Comparison of ENCODE assay signal across 19 cellular contexts in the genomic region with DNA sequence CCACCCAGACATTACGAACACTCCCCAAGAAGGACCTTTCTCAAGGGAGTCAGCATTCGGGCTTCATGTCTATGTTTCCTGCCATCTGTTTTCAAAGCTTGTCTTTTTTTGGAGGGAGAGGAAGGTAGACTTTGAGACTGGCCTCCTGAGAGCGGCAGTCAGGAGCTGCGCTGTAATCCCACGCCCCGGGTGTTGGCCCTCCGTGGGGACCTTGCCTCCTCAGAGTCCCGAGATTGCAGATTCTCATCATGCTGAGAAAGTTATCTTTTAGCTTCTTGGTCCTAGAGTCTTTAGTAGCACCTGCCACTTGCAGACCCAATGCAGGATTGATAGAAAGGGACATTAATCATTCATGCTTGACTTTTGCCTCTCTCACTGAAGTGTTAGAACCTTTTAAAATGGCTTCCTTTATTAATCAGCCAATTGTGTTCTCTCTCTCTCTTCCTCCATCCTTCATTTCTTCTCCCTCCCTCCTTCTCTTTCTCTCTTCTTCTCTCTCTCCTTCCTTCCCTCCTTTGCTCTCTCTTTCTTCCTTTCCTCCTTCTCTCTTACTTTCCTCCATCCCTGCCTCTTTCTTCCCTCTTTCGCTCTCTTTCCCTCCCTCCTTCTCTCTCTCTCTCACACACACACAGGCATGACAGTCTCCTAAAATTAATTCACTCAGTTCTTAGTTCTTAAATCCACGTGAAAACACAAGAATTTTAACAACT. TPM values are rescaled to one million over a fixed set of nuclear protein-coding genes. Genes with fewer than 3 reads are reported as not detected.
A peak's percentile ranks its signal among the peaks of the same experiment; 100 is the strongest.
DNase-seq lines count a peak whose midpoint lies in the region; ATAC-seq, FAIRE-seq and TF ChIP-seq lines count a peak whose summit lies in the region.
"Had no signal": no experiment of that assay in that cellular context is flagged by ENCODE, and none has a peak within 500 bp of the region (broad histone marks: within the 10 kb centered on the region; RNA-seq: fewer than 3 reads in every experiment).

No MANE protein-coding gene starts in this region.

- no peaks in the 10 kb centered on the region for H3K36me3 Mint-ChIP-seq in stimulated activated effector memory CD8-positive, alpha-beta T cell treated with anti-CD3 and anti-CD28 coated beads, Interleukin-12 subunit alpha, Interleukin-12 subunit beta, amount 100 ng/mL, for 72 hours
- H3K36me3 Mint-ChIP-seq: immature natural killer cell had no signal

- H3K36me3 ChIP-seq in PC-3 (ENCODE audit: low read depth, low read length), result no peaks in the 10 kb centered on the region
- H3K36me3 ChIP-seq: thoracic aorta had no signal

- H3K9me3 ChIP-seq in PC-3 (ENCODE audit: low read length), result no peaks in the 10 kb centered on the region
- H3K9me3 ChIP-seq: thoracic aorta had no signal

- H3K9me3 Mint-ChIP-seq in stimulated activated effector memory CD8-positive, alpha-beta T cell treated with anti-CD3 and anti-CD28 coated beads, Interleukin-12 subunit alpha, Interleukin-12 subunit beta, amount 100 ng/mL, for 72 hours, result no peaks in the 10 kb centered on the region

- intact Hi-C loops in PC-3 (cut with micrococcal nuclease), result no loop called here
- intact Hi-C loops in cardiac septum (cut with DNase I), result no loop called here

- 0 out of 2 replicates have a peak, but pooled peaks cover 6% of the 10 kb centered on the region for H3K4me1 ChIP-seq in PC-3 (ENCODE audit: insufficient read depth, low read length)

- H3K4me3 Mint-ChIP-seq in stimulated activated effector memory CD8-positive, alpha-beta T cell treated with anti-CD3 and anti-CD28 coated beads, Interleukin-12 subunit alpha, Interleukin-12 subunit beta, amount 100 ng/mL, for 72 hours, result no peak overlapping the region
- H3K4me3 Mint-ChIP-seq: immature natural killer cell had no signal

- no TSS peak for BruUV-seq in PC-3 (replicated peaks; lab: Mats Ljungman, UMichigan)

- no peak for TF ChIP-seq CTCF in PC-3 (conservative IDR thresholded peaks at IDR 0.05; ENCODE audit: low read depth, low read length)

- no peak overlapping the region for H3K4me2 ChIP-seq in PC-3 (ENCODE audit: low read length)

- DNase-seq in GM18507 (ENCODE audit: extremely low spot score, insufficient read length, low read depth) (no peak), PC-3 (no peak), cardiac septum (ENCODE audit: low spot score) (no peak), NCI-H2029 (lab: John Stamatoyannopoulos, UW) (no peak)
- no peak for DNase-seq in stimulated activated effector memory CD8-positive, alpha-beta T cell treated with anti-CD3 and anti-CD28 coated beads, Interleukin-12 subunit alpha, Interleukin-12 subunit beta, amount 100 ng/mL, for 72 hours (ENCODE audit: low spot score in 2 of 2)
- DNase-seq: activated CD4-positive, alpha-beta T cell treated with anti-CD3 and anti-CD28 coated beads for 1 hour; activated CD8-positive, alpha-beta memory T cell treated with anti-CD3 and anti-CD28 coated beads, Interleukin-2, amount 50 U/mL, for 4 hours; activated naive CD4-positive, alpha-beta T cell treated with Interleukin-2 at 50 U/mL for 16 hours; DND-41; immature natural killer cell; right cardiac atrium; SHP77 treated with DMSO at 0.1 percent for 48 hours had no signal

- no peaks in the 10 kb centered on the region for H3F3A ChIP-seq in PC-3 (ENCODE audit: low read length, unreplicated experiment)

- H3K4me3 ChIP-seq in PC-3 (ENCODE audit: low read length), result no peak overlapping the region
- H3K4me3 ChIP-seq: thoracic aorta had no signal

- peaks cover 16% of the 10 kb centered on the region for H3K4me1 Mint-ChIP-seq in stimulated activated effector memory CD8-positive, alpha-beta T cell treated with anti-CD3 and anti-CD28 coated beads, Interleukin-12 subunit alpha, Interleukin-12 subunit beta, amount 100 ng/mL, for 72 hours

- FAIRE-seq in GM18507 (lab: Jason Lieb, UNC), result peak; percentile 35

- H3K27ac ChIP-seq in PC-3 (ENCODE audit: low read length), result no peak overlapping the region
- H3K27ac ChIP-seq: C4-2B, thoracic aorta had no signal

- POLR2A ChIA-PET in PC-3 (lab: Charles Lee; ENCODE audit: unreplicated experiment), result no interaction called here

- H2AFZ ChIP-seq in PC-3 (ENCODE audit: low read length), result peak overlapping the region; percentile 55; the same call in 1 of the 2 replicates

- H3K79me2 ChIP-seq in PC-3 (ENCODE audit: low read length), result no peaks in the 10 kb centered on the region

- H3K27me3 ChIP-seq in PC-3 (ENCODE audit: low read length), result peaks cover 8% of the 10 kb centered on the region; the same call in 1 of the 2 replicates

- H3K9ac ChIP-seq in PC-3 (ENCODE audit: low read length), result no peak overlapping the region

- ATAC-seq in HG02763 (IDR thresholded peaks at IDR 0.05; ENCODE audit: unreplicated experiment) (peak; percentile 8), PC-3 (no peak), HG03175 (IDR thresholded peaks at IDR 0.05; ENCODE audit: unreplicated experiment) (no peak)
- no peak for ATAC-seq in stimulated activated effector memory CD8-positive, alpha-beta T cell treated with anti-CD3 and anti-CD28 coated beads, Interleukin-12 subunit alpha, Interleukin-12 subunit beta, amount 100 ng/mL, for 72 hours
- ATAC-seq: right cardiac atrium had no signal

- no peaks in the 10 kb centered on the region for H4K20me1 ChIP-seq in PC-3 (ENCODE audit: low read length)

- CTCF ChIA-PET in PC-3 (lab: Charles Lee), result no interaction called here

- H3K9me2 ChIP-seq in PC-3 (replicated peaks; ENCODE audit: low read length), result no peaks in the 10 kb centered on the region

- H3K27ac Mint-ChIP-seq in stimulated activated effector memory CD8-positive, alpha-beta T cell treated with anti-CD3 and anti-CD28 coated beads, Interleukin-12 subunit alpha, Interleukin-12 subunit beta, amount 100 ng/mL, for 72 hours, result peak overlapping the region; percentile 23

RNA-seq across cellular contexts. Expression of gene GNPAT, which starts 25.2 kb away (rescaled TPM):
- total RNA-seq in PC-3 (2014; rRNA removed), result 40.5 and 45.8 TPM in 2 replicates
- total RNA-seq in cardiac septum, result 49.0 TPM

RNA-seq across cellular contexts. Expression of gene TRIM67, which starts 54.0 kb away (rescaled TPM):
- total RNA-seq in PC-3 (2014; rRNA removed), result not detected in 2 replicates
- 0.24 TPM for total RNA-seq in cardiac septum
- total RNA-seq: esophagus mucosa; lung microvascular endothelial cell; T-helper 2 cell treated with Interferon-gamma antibody and Interleukin-4, amounts not matched to agents 100 ng/mL and 5 ng/mL, for 36 hours; thoracic aorta had no signal
